26 cellular contexts compared by ENCODE assay signal in genomic region chr9:135300346-135301141, GRCh38.
DNase-seq lines count a peak whose midpoint lies in the region; ATAC-seq and FAIRE-seq lines count a peak whose summit lies in the region.
"Had no signal": no experiment of that assay in that cellular context is flagged by ENCODE, and none has a peak within 500 bp of the region (broad histone marks: within the 10 kb centered on the region; RNA-seq: fewer than 3 reads in every experiment).

No MANE protein-coding gene starts in this region.

- no peak overlapping the region for H3K27ac ChIP-seq in small intestine (ENCODE audit: low read depth in 1 of 2, low read length in 1 of 2)
- H3K27ac ChIP-seq: A549, heart left ventricle, Peyer's patch, sigmoid colon had no signal

- no peaks in the 10 kb centered on the region for H3K9me3 ChIP-seq in small intestine (ENCODE audit: control insufficient read depth, low read depth)
- H3K9me3 ChIP-seq: A549, Caco-2, heart left ventricle, Peyer's patch, sigmoid colon had no signal

- DNase-seq in NCI-H82 (lab: John Stamatoyannopoulos, UW) (peak; percentile 49), NCI-H82 treated with DMSO at 0.1 percent for 48 hours (lab: John Stamatoyannopoulos, UW; ENCODE audit: unreplicated experiment) (no peak), NCI-H1105 treated with DMSO at 0.1 percent for 48 hours (lab: John Stamatoyannopoulos, UW) (peak; percentile 12), small intestine (peak; percentile 5), immature natural killer cell (no peak)
- DNase-seq in activated CD8-positive, alpha-beta memory T cell treated with anti-CD3 and anti-CD28 coated beads, Interleukin-2, amount 50 U/mL, for 48 hours, result peak; percentile 29
- DNase-seq: activated B cell treated with CpG ODN at 0.5 μM for 24 hours; activated CD4-positive, alpha-beta T cell treated with anti-CD3 and anti-CD28 coated beads, Interleukin-2, amount 50 U/mL, for 48 hours; activated naive CD4-positive, alpha-beta T cell treated with anti-CD3 and anti-CD28 coated beads for 36 hours; activated T-cell treated with anti-CD3 and anti-CD28 coated beads, Interleukin-2, amount 50 U/mL, for 24 hours; dermis blood vessel endothelial cell; heart left ventricle; left ventricle myocardium superior; NCI-H187; sigmoid colon had no signal

- H3K27me3 ChIP-seq in small intestine (ENCODE audit: control insufficient read depth in 2 of 2, insufficient read depth in 2 of 2, low read length in 2 of 2), result no peaks in the 10 kb centered on the region
- H3K27me3 ChIP-seq: Peyer's patch had no signal

- H3K9me3 Mint-ChIP-seq in immature natural killer cell, result no peaks in the 10 kb centered on the region
- H3K9me3 Mint-ChIP-seq: activated B cell treated with CpG ODN at 0.5 μM for 24 hours; activated naive CD4-positive, alpha-beta T cell treated with anti-CD3 and anti-CD28 coated beads for 36 hours had no signal

- no peak for FAIRE-seq in small intestine (lab: Jason Lieb, UNC)
- FAIRE-seq: A549, GM18507, H54, K562, urothelium cell line had no signal

- no peaks in the 10 kb centered on the region for H3K4me1 Mint-ChIP-seq in immature natural killer cell
- H3K4me1 Mint-ChIP-seq: activated B cell treated with CpG ODN at 0.5 μM for 24 hours, B cell had no signal

- no peak overlapping the region for H3K27ac Mint-ChIP-seq in immature natural killer cell
- H3K27ac Mint-ChIP-seq: activated B cell treated with CpG ODN at 0.5 μM for 24 hours; activated naive CD4-positive, alpha-beta T cell treated with anti-CD3 and anti-CD28 coated beads for 36 hours; activated T-cell treated with anti-CD3 and anti-CD28 coated beads, Interleukin-2, amount 50 U/mL, for 24 hours; B cell; nephron had no signal

- H3K4me3 ChIP-seq in small intestine (ENCODE audit: low read depth in 1 of 2, low read length in 2 of 2), result no peak overlapping the region
- H3K4me3 ChIP-seq: A549, heart left ventricle, K562, Peyer's patch, sigmoid colon had no signal

- H3K27me3 Mint-ChIP-seq in immature natural killer cell (ENCODE audit: low read depth in 3 of 3), result no peaks in the 10 kb centered on the region

- ATAC-seq in HG03139 (IDR thresholded peaks at IDR 0.05; ENCODE audit: unreplicated experiment), result no peak
- ATAC-seq in HG03175 (IDR thresholded peaks at IDR 0.05; ENCODE audit: unreplicated experiment), result no peak
- ATAC-seq: heart left ventricle, K562, left ventricle myocardium superior had no signal

- H3K36me3 Mint-ChIP-seq in immature natural killer cell, result no peaks in the 10 kb centered on the region

- WGBS in small intestine, 3 donors, result 18 to 49% (median 28%) methylated on average over 21 of the region's 21 CpGs

- no peak overlapping the region for H3K4me3 Mint-ChIP-seq in immature natural killer cell
- H3K4me3 Mint-ChIP-seq: activated B cell treated with CpG ODN at 0.5 μM for 24 hours; activated naive CD4-positive, alpha-beta T cell treated with anti-CD3 and anti-CD28 coated beads for 36 hours; activated T-cell treated with anti-CD3 and anti-CD28 coated beads, Interleukin-2, amount 50 U/mL, for 24 hours; B cell; nephron had no signal

- H3K4me1 ChIP-seq in small intestine (ENCODE audit: control insufficient read depth in 2 of 2, insufficient read depth in 1 of 2, low read depth in 1 of 2, low read length in 1 of 2), result no peaks in the 10 kb centered on the region
- H3K4me1 ChIP-seq: A549, Caco-2, Peyer's patch, sigmoid colon had no signal

- H3K36me3 ChIP-seq in small intestine (ENCODE audit: control insufficient read depth in 2 of 2, insufficient read depth in 2 of 2, low read length in 2 of 2), result no peaks in the 10 kb centered on the region
- H3K36me3 ChIP-seq: heart left ventricle, Peyer's patch, sigmoid colon had no signal

Comparison
In these comparisons a context has a peak if more than half of its experiments do, and no peak if none do; other contexts are left out.
1. DNase-seq: peak in NCI-H82 (single experiment), NCI-H1105 treated with DMSO at 0.1 percent for 48 hours (single experiment), activated CD8-positive, alpha-beta memory T cell treated with anti-CD3 and anti-CD28 coated beads, Interleukin-2, amount 50 U/mL, for 48 hours (single experiment) and small intestine (single experiment); none in NCI-H82 treated with DMSO at 0.1 percent for 48 hours (single experiment) and immature natural killer cell (0 of 3).